Comparison of ENCODE assay signal across 8 cellular contexts in the genomic region with DNA sequence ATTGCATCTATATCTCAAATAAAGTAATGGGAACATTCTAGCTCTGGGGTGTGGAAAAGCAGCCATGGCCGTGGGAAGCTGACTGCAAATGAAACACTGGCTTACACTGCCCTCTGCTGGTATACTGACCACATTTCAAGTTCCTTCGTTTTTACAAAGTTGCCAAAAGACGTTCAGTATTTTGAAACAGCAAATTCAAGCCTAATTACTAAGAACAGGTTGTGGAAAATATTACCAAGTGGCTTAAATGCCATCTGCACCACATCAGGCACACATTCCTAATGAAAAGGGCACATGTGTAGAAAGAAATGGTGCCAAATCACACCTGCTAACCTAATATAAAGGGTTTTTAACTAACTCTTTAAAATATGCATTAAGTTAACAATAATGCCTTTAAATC.
DNase-seq lines count a peak whose midpoint lies in the region; ATAC-seq and TF ChIP-seq lines count a peak whose summit lies in the region.

No MANE protein-coding gene starts in this region.

- peaks cover 0 to 3% of the 10 kb centered on the region in 2 donors for H3K4me1 ChIP-seq in thoracic aorta (ENCODE audit: control insufficient read depth in 1 of 2, low read depth in 2 of 2)

- peaks cover 8 to 16% of the 10 kb centered on the region in 2 donors for H3K36me3 Mint-ChIP-seq in naive B cell

- H3K9me3 ChIP-seq in thoracic aorta: no peaks in the 10 kb centered on the region

- TF ChIP-seq POLR2A in erythroblast (IDR thresholded peaks at IDR 0.05; ENCODE audit: low read length): no peak

- no peak for DNase-seq in AG09309 (ENCODE audit: low read depth)
- peak; percentile 72 for DNase-seq in NCI-H2171 treated with DMSO at 0.1 percent for 48 hours (lab: John Stamatoyannopoulos, UW)
- peak; percentile 47 for DNase-seq in activated CD4-positive, alpha-beta T cell treated with anti-CD3 and anti-CD28 coated beads for 48 hours
- DNase-seq in erythroblast (lab: John Stamatoyannopoulos, UW): peak; percentile 55 to 81
- peak; percentile 45 for DNase-seq in naive B cell
- DNase-seq in thoracic aorta (ENCODE audit: low spot score): no peak

- no peak overlapping the region for H3K4me3 ChIP-seq in AG09309 (ENCODE audit: control insufficient read depth, low read depth, low read length)
- no peak overlapping the region for H3K4me3 ChIP-seq in GM12875 (ENCODE audit: low read depth, low read length)
- H3K4me3 ChIP-seq in thoracic aorta: no peak overlapping the region

- H3K4me1 Mint-ChIP-seq in naive B cell: peaks cover 37 to 56% (median 46%) of the 10 kb centered on the region in 3 donors

- peaks cover 3% of the 10 kb centered on the region for H3K36me3 ChIP-seq in thoracic aorta

- no peak overlapping the region for H3K27ac ChIP-seq in thoracic aorta

- peak; percentile 69 for TF ChIP-seq CTCF in AG09309 (IDR thresholded peaks at IDR 0.05; ENCODE audit: control insufficient read depth, insufficient read depth, low read depth, low read length, missing control alignments)
- TF ChIP-seq CTCF in GM12875 (IDR thresholded peaks at IDR 0.05; ENCODE audit: borderline replicate concordance, insufficient read depth, low read depth, low read length): peak; percentile 71; the same call in 1 of the 2 replicates
- TF ChIP-seq CTCF in thoracic aorta (IDR thresholded peaks at IDR 0.05): peak; percentile 77

- ATAC-seq in naive B cell (ENCODE audit: low read depth in 2 of 2) (peak; percentile 37 to 50), thoracic aorta (ENCODE audit: insufficient number of reproducible peaks, low FRiP score, low read depth) (peak; percentile 30), GM21619 (IDR thresholded peaks at IDR 0.05; ENCODE audit: unreplicated experiment) (no peak)

- H3K27me3 Mint-ChIP-seq in naive B cell: no peaks in the 10 kb centered on the region

- H3K9me3 Mint-ChIP-seq in naive B cell: no peaks in the 10 kb centered on the region

- H3K27me3 ChIP-seq in thoracic aorta (replicated peaks; ENCODE audit: insufficient read depth): no peaks in the 10 kb centered on the region

- peak overlapping the region in 2 of 6 donors; percentile 1 to 18 for H3K27ac Mint-ChIP-seq in naive B cell

- no peak overlapping the region for H3K4me3 Mint-ChIP-seq in naive B cell

Comparison
In these comparisons a context has a peak if more than half of its experiments do, and no peak if none do; other contexts are left out.
1. DNase-seq: peak in NCI-H2171 treated with DMSO at 0.1 percent for 48 hours (single experiment), activated CD4-positive, alpha-beta T cell treated with anti-CD3 and anti-CD28 coated beads for 48 hours (single experiment), erythroblast (2 of 2) and naive B cell (single experiment); none in AG09309 (single experiment) and thoracic aorta (single experiment).
2. Peak in every context shown above with its lines, with median percentiles within 50 percentile points of each other: CTCF ChIP-seq.